Comparison of ENCODE assay signal across 8 cellular contexts in genomic region chr12:11500222-11500860, GRCh38.
DNase-seq lines count a peak whose midpoint lies in the region; ATAC-seq and TF ChIP-seq lines count a peak whose summit lies in the region.

No MANE protein-coding gene starts in this region.

- POLR2A ChIA-PET in T-cell (lab: Charles Lee), result no interaction called here

- 2 to 4% (median 3%) methylated on average over 37 to 59 of the region's 59 CpGs for WGBS in heart left ventricle, 4 donors
- 7 to 13% methylated on average over 8 to 52 of the region's 59 CpGs for WGBS in upper lobe of left lung, 2 donors

- peak; percentile 64 for DNase-seq in COLO668 (lab: John Stamatoyannopoulos, UW; ENCODE audit: unreplicated experiment)
- peak; percentile 85 for DNase-seq in HK-2 (ENCODE audit: unreplicated experiment)
- DNase-seq in T-cell, result peak; percentile 34 to 79 (median 70)
- peak; percentile 90 for DNase-seq in adipocyte (ENCODE audit: low read depth)
- DNase-seq in heart left ventricle, result peak; percentile 79 to 89 (median 81)
- DNase-seq in posterior cingulate gyrus, result peak; percentile 60 to 94 (median 74)
- DNase-seq in upper lobe of left lung, result peak; percentile 75 to 93

- intact Hi-C loops in heart left ventricle (cut with DNase I) (no loop called here), posterior cingulate gyrus (cut with DNase I) (no loop called here)

- peaks cover 5 to 11% (median 9%) of the 10 kb centered on the region in 3 donors for H3K4me1 Mint-ChIP-seq in T-cell

- H3K27me3 ChIP-seq in adipocyte (replicated peaks; ENCODE audit: control insufficient read depth, insufficient read depth, low read length) (no peaks in the 10 kb centered on the region), heart left ventricle (peaks cover 0 to 7% (median 0%) of the 10 kb centered on the region in 9 donors), upper lobe of left lung (no peaks in the 10 kb centered on the region)

- H3K9ac ChIP-seq in adipocyte (ENCODE audit: low read length), result no peak overlapping the region

- peak overlapping the region in 1 of 3 donors; percentile 49 for H3K4me3 Mint-ChIP-seq in T-cell

- CTCF ChIA-PET in T-cell (lab: Charles Lee), result no interaction called here

- H3K36me3 ChIP-seq in adipocyte (ENCODE audit: control insufficient read depth, insufficient read depth, low read length, severe bottlenecking), result no peaks in the 10 kb centered on the region
- no peaks in the 10 kb centered on the region for H3K36me3 ChIP-seq in heart left ventricle
- no peaks in the 10 kb centered on the region for H3K36me3 ChIP-seq in upper lobe of left lung

- ATAC-seq in T-cell (replicated peaks in 1 of 4) (peak; percentile 84 to 93 (median 86)), heart left ventricle (peak; percentile 82 to 97 (median 92)), upper lobe of left lung (ENCODE audit: low FRiP score in 2 of 2) (peak; percentile 88 to 90), HG03565 (IDR thresholded peaks at IDR 0.05; ENCODE audit: unreplicated experiment) (no peak)

- H3K27me3 Mint-ChIP-seq in T-cell, result peaks cover 31 to 34% of the 10 kb centered on the region in 2 donors

- H3K4me1 ChIP-seq in adipocyte (ENCODE audit: control insufficient read depth, insufficient read depth, low read length) (no peaks in the 10 kb centered on the region), heart left ventricle (peaks cover 0 to 10% (median 0%) of the 10 kb centered on the region in 12 donors), upper lobe of left lung (peaks cover 0 to 10% (median 4%) of the 10 kb centered on the region in 4 donors)

- H3K36me3 Mint-ChIP-seq in T-cell, result no peaks in the 10 kb centered on the region

- TF ChIP-seq POLR2A in heart left ventricle (IDR thresholded peaks at IDR 0.05) (no peak), upper lobe of left lung (IDR thresholded peaks at IDR 0.05) (no peak)

- no peak overlapping the region for H3K27ac Mint-ChIP-seq in T-cell

- TF ChIP-seq CTCF in heart left ventricle (IDR thresholded peaks at IDR 0.05) (no peak), upper lobe of left lung (IDR thresholded peaks at IDR 0.05) (no peak)

- H3K4me3 ChIP-seq in adipocyte (ENCODE audit: low read length) (no peak overlapping the region), heart left ventricle (no peak overlapping the region), upper lobe of left lung (no peak overlapping the region)

- no peaks in the 10 kb centered on the region for H3K9me3 ChIP-seq in adipocyte (ENCODE audit: control insufficient read depth, low read length)
- no peaks in the 10 kb centered on the region for H3K9me3 ChIP-seq in heart left ventricle
- no peaks in the 10 kb centered on the region for H3K9me3 ChIP-seq in upper lobe of left lung

- no peak for TF ChIP-seq EP300 in upper lobe of left lung (IDR thresholded peaks at IDR 0.05)

- H3K27ac ChIP-seq in heart left ventricle (no peak overlapping the region), upper lobe of left lung (no peak overlapping the region)

- H3K9me3 Mint-ChIP-seq in T-cell, result peaks cover 0 to 10% (median 3%) of the 10 kb centered on the region in 3 donors
